Comparison of ENCODE assay signal across 8 cellular contexts in genomic region chr11:126607374-126607773, GRCh38.
DNase-seq lines count a peak whose midpoint lies in the region; ATAC-seq and TF ChIP-seq lines count a peak whose summit lies in the region.

No MANE protein-coding gene starts in this region.

- no peak overlapping the region for H3K9ac ChIP-seq in DND-41 (ENCODE audit: low read depth, low read length)

- H3K4me1 ChIP-seq in DND-41 (ENCODE audit: insufficient read depth, low read length), result no peaks in the 10 kb centered on the region

- H3K36me3 Mint-ChIP-seq in activated CD8-positive, alpha-beta memory T cell treated with anti-CD3 and anti-CD28 coated beads, Interleukin-2, amount 10 ng/mL, durations not matched to agents 7 days and 5 days, result no peaks in the 10 kb centered on the region

- H3K4me2 ChIP-seq in DND-41 (ENCODE audit: insufficient read depth, low read length), result no peak overlapping the region

- no peak overlapping the region for H2AFZ ChIP-seq in DND-41 (ENCODE audit: low read depth, low read length)

- no peaks in the 10 kb centered on the region for H3K36me3 ChIP-seq in DND-41 (ENCODE audit: insufficient read depth, low read length)

- H3K9me3 Mint-ChIP-seq in activated CD8-positive, alpha-beta memory T cell treated with anti-CD3 and anti-CD28 coated beads, Interleukin-2, amount 10 ng/mL, durations not matched to agents 7 days and 5 days (ENCODE audit: low read depth), result no peaks in the 10 kb centered on the region

- CTCF ChIA-PET in activated CD8-positive, alpha-beta memory T cell treated with anti-CD3 and anti-CD28 coated beads, Interleukin-2, amount 10 ng/mL, durations not matched to agents 7 days and 5 days (lab: Charles Lee), result no interaction called here

- H3K4me1 Mint-ChIP-seq in activated CD8-positive, alpha-beta memory T cell treated with anti-CD3 and anti-CD28 coated beads, Interleukin-2, amount 10 ng/mL, durations not matched to agents 7 days and 5 days, result no peaks in the 10 kb centered on the region

- peak; percentile 60 for TF ChIP-seq CTCF in DND-41 (IDR thresholded peaks at IDR 0.05; ENCODE audit: borderline replicate concordance, extremely low read depth, low read length, poor library complexity, severe bottlenecking)

- H3K27me3 ChIP-seq in DND-41 (ENCODE audit: insufficient read depth, low read length, poor library complexity), result peaks cover 39% of the 10 kb centered on the region

- H4K20me1 ChIP-seq in DND-41 (ENCODE audit: insufficient read depth, low read length), result no peaks in the 10 kb centered on the region

- H3K9me3 ChIP-seq in DND-41 (ENCODE audit: insufficient read depth, low read length, severe bottlenecking), result no peaks in the 10 kb centered on the region

- peak; percentile 16 for DNase-seq in DND-41
- DNase-seq in H4 (ENCODE audit: low spot score), result peak; percentile 65
- DNase-seq in NCI-H2171 (lab: John Stamatoyannopoulos, UW), result peak; percentile 18
- DNase-seq in anterior cingulate cortex (lab: John Stamatoyannopoulos, UW), result peak in 49 of 58 donors; percentile 10 to 77 (median 48)
- DNase-seq in iPS DF 4.7 (ENCODE audit: extremely low read depth, low spot score), result peak; percentile 53
- DNase-seq in stimulated activated naive CD8-positive, alpha-beta T cell treated with anti-CD3 and anti-CD28 coated beads, Interleukin-15, Interleukin-2, amounts not matched to agents 100 U/mL and 50 U/mL, for 24 hours, result peak; percentile 19
- DNase-seq in activated CD8-positive, alpha-beta memory T cell treated with anti-CD3 and anti-CD28 coated beads, Interleukin-2, amount 10 ng/mL, durations not matched to agents 7 days and 5 days, result no peak

- H3K27me3 Mint-ChIP-seq in activated CD8-positive, alpha-beta memory T cell treated with anti-CD3 and anti-CD28 coated beads, Interleukin-2, amount 10 ng/mL, durations not matched to agents 7 days and 5 days, result peaks cover 2% of the 10 kb centered on the region

- peak; percentile 71; the same call in 2 of the 3 replicates for ATAC-seq in DND-41 (ENCODE audit: insufficient read depth, low read depth)
- no peak for ATAC-seq in stimulated activated naive CD8-positive, alpha-beta T cell treated with anti-CD3 and anti-CD28 coated beads, Interleukin-15, Interleukin-2, amounts not matched to agents 100 U/mL and 50 U/mL, for 24 hours
- ATAC-seq in GM21515 (IDR thresholded peaks at IDR 0.05; ENCODE audit: unreplicated experiment), result no peak
- ATAC-seq in activated CD8-positive, alpha-beta memory T cell treated with anti-CD3 and anti-CD28 coated beads, Interleukin-2, amount 10 ng/mL, durations not matched to agents 7 days and 5 days, result no peak

- no peak overlapping the region for H3K27ac ChIP-seq in DND-41 (ENCODE audit: low read length)

- H3K79me2 ChIP-seq in DND-41 (ENCODE audit: insufficient read depth, low read length), result no peaks in the 10 kb centered on the region

- no peak overlapping the region for H3K4me3 Mint-ChIP-seq in activated CD8-positive, alpha-beta memory T cell treated with anti-CD3 and anti-CD28 coated beads, Interleukin-2, amount 10 ng/mL, durations not matched to agents 7 days and 5 days

- H3K4me3 ChIP-seq in DND-41 (ENCODE audit: low read depth in 1 of 2, low read length in 2 of 2), result no peak overlapping the region

- H3K27ac Mint-ChIP-seq in activated CD8-positive, alpha-beta memory T cell treated with anti-CD3 and anti-CD28 coated beads, Interleukin-2, amount 10 ng/mL, durations not matched to agents 7 days and 5 days, result no peak overlapping the region
